ENCODE assay signal across 1 cellular context in the genomic region with DNA sequence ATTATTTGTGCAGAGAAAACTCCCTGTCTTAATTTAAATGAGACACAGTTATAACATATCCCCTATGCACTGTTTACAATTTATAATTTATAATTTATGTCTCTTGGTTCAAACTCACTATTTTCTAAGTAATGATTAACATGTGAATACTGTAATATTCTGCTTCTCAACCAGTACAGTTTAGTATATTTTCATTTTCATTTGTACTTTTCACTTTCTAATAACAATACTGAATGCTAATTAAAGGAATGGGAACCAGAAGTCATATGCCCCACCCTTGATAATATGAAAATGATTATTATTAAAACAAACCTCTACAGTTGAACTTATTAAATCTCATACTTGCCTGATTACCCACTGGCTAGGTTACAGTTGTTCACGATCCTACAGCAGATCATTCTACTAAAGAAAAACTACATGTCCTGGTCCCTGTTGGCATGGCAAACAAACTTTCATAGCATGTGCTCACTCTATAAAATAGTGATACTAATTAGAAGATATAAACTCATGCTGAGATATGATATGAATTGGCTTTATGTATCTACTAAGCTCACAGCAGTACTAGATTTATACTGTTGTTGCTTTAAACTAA.
TF ChIP-seq lines count a peak whose summit lies in the region.

No MANE protein-coding gene starts in this region.

TF ChIP-seq in GM12878, 131 proteins besides CTCF, POLR2A, EP300 and RAD21 (continued from another document):
- TF ChIP-seq, protein P1, sequence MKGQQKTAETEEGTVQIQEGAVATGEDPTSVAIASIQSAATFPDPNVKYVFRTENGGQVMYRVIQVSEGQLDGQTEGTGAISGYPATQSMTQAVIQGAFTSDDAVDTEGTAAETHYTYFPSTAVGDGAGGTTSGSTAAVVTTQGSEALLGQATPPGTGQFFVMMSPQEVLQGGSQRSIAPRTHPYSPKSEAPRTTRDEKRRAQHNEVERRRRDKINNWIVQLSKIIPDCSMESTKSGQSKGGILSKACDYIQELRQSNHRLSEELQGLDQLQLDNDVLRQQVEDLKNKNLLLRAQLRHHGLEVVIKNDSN (IDR thresholded peaks at IDR 0.05; ENCODE audit: borderline replicate concordance, extremely low read length, insufficient read depth, low read depth, low read length) = no peak
- TF ChIP-seq GATAD2B (conservative IDR thresholded peaks at IDR 0.05; ENCODE audit: low read depth) = no peak
- TF ChIP-seq, protein P2, sequence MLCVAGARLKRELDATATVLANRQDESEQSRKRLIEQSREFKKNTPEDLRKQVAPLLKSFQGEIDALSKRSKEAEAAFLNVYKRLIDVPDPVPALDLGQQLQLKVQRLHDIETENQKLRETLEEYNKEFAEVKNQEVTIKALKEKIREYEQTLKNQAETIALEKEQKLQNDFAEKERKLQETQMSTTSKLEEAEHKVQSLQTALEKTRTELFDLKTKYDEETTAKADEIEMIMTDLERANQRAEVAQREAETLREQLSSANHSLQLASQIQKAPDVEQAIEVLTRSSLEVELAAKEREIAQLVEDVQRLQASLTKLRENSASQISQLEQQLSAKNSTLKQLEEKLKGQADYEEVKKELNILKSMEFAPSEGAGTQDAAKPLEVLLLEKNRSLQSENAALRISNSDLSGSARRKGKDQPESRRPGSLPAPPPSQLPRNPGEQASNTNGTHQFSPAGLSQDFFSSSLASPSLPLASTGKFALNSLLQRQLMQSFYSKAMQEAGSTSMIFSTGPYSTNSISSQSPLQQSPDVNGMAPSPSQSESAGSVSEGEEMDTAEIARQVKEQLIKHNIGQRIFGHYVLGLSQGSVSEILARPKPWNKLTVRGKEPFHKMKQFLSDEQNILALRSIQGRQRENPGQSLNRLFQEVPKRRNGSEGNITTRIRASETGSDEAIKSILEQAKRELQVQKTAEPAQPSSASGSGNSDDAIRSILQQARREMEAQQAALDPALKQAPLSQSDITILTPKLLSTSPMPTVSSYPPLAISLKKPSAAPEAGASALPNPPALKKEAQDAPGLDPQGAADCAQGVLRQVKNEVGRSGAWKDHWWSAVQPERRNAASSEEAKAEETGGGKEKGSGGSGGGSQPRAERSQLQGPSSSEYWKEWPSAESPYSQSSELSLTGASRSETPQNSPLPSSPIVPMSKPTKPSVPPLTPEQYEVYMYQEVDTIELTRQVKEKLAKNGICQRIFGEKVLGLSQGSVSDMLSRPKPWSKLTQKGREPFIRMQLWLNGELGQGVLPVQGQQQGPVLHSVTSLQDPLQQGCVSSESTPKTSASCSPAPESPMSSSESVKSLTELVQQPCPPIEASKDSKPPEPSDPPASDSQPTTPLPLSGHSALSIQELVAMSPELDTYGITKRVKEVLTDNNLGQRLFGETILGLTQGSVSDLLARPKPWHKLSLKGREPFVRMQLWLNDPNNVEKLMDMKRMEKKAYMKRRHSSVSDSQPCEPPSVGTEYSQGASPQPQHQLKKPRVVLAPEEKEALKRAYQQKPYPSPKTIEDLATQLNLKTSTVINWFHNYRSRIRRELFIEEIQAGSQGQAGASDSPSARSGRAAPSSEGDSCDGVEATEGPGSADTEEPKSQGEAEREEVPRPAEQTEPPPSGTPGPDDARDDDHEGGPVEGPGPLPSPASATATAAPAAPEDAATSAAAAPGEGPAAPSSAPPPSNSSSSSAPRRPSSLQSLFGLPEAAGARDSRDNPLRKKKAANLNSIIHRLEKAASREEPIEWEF (IDR thresholded peaks at IDR 0.05; ENCODE audit: insufficient replicate concordance, low read depth, low read length) = no peak
- no peak for TF ChIP-seq RUNX3 (IDR thresholded peaks at IDR 0.05; ENCODE audit: low read length)
- no peak for TF ChIP-seq MEF2A (IDR thresholded peaks at IDR 0.05; ENCODE audit: insufficient read depth, low read depth, low read length)
- TF ChIP-seq TAF1 (IDR thresholded peaks at IDR 0.05; ENCODE audit: borderline replicate concordance, low read depth, low read length) = no peak
- TF ChIP-seq PBX3 (IDR thresholded peaks at IDR 0.05; ENCODE audit: insufficient replicate concordance, low read depth, low read length) = no peak
- TF ChIP-seq, protein P3, sequence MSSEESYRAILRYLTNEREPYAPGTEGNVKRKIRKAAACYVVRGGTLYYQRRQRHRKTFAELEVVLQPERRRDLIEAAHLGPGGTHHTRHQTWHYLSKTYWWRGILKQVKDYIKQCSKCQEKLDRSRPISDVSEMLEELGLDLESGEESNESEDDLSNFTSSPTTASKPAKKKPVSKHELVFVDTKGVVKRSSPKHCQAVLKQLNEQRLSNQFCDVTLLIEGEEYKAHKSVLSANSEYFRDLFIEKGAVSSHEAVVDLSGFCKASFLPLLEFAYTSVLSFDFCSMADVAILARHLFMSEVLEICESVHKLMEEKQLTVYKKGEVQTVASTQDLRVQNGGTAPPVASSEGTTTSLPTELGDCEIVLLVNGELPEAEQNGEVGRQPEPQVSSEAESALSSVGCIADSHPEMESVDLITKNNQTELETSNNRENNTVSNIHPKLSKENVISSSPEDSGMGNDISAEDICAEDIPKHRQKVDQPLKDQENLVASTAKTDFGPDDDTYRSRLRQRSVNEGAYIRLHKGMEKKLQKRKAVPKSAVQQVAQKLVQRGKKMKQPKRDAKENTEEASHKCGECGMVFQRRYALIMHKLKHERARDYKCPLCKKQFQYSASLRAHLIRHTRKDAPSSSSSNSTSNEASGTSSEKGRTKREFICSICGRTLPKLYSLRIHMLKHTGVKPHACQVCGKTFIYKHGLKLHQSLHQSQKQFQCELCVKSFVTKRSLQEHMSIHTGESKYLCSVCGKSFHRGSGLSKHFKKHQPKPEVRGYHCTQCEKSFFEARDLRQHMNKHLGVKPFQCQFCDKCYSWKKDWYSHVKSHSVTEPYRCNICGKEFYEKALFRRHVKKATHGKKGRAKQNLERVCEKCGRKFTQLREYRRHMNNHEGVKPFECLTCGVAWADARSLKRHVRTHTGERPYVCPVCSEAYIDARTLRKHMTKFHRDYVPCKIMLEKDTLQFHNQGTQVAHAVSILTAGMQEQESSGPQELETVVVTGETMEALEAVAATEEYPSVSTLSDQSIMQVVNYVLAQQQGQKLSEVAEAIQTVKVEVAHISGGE (CRISPR knock-in tag; IDR thresholded peaks at IDR 0.05) = no peak
